In genomic region chr13:37816276-37816675, GRCh38 we compare ENCODE assay signal across 19 cellular contexts. TPM values are rescaled to one million over a fixed set of nuclear protein-coding genes. Genes with fewer than 3 reads are reported as not detected.
DNase-seq lines count a peak whose midpoint lies in the region; ATAC-seq and TF ChIP-seq lines count a peak whose summit lies in the region.
"Had no signal": no experiment of that assay in that cellular context is flagged by ENCODE, and none has a peak within 500 bp of the region (broad histone marks: within the 10 kb centered on the region; RNA-seq: fewer than 3 reads in every experiment).

No MANE protein-coding gene starts in this region.

- no peak for TF ChIP-seq CTCF in AG10803 (conservative IDR thresholded peaks at IDR 0.05; ENCODE audit: low read length)
- TF ChIP-seq CTCF in cardiac fibroblast (IDR thresholded peaks at IDR 0.05; ENCODE audit: low read depth, low read length) = no peak

- no peak overlapping the region for H3K4me3 ChIP-seq in AG10803 (ENCODE audit: low read length)
- H3K4me3 ChIP-seq in cardiac fibroblast (replicated peaks in 1 of 2; ENCODE audit: low read depth in 2 of 2, low read length in 2 of 2) = no peak overlapping the region
- H3K4me3 ChIP-seq: BLaER1 treated with 17β-estradiol and CSF1 and Interleukin-3, amounts not matched to agents 10 nM and 100 nM; GM23338 had no signal

- H3K4me1 Mint-ChIP-seq in activated T-cell treated with anti-CD3 and anti-CD28 coated beads, Interleukin-2, amount 50 U/mL, for 72 hours (ENCODE audit: low read depth) = no peaks in the 10 kb centered on the region
- H3K4me1 Mint-ChIP-seq: CD14-positive monocyte; CD8-positive, alpha-beta memory T cell; GM23338; H9 had no signal

- H3K36me3 Mint-ChIP-seq in activated T-cell treated with anti-CD3 and anti-CD28 coated beads, Interleukin-2, amount 50 U/mL, for 72 hours (ENCODE audit: insufficient read depth in 2 of 2) = peaks cover 0 to 2% of the 10 kb centered on the region in 2 donors
- H3K36me3 Mint-ChIP-seq: CD14-positive monocyte; CD8-positive, alpha-beta memory T cell had no signal

- DNase-seq in AG10803 (ENCODE audit: low read depth) = peak; percentile 8
- peak; percentile 38 for DNase-seq in HS-27A (ENCODE audit: low read depth)
- DNase-seq in cardiac fibroblast (ENCODE audit: low read depth in 2 of 2) = peak; percentile 6 to 51
- peak; percentile 13 for DNase-seq in iris pigment epithelial cell (ENCODE audit: low read depth)
- no peak for DNase-seq in activated T-cell treated with anti-CD3 and anti-CD28 coated beads, Interleukin-2, amount 50 U/mL, for 72 hours
- DNase-seq: AML-193; BE2C; CD4-positive, alpha-beta T cell; CD8-positive, alpha-beta memory T cell; DMS 273 treated with DMSO at 0.1 percent for 48 hours; DMS79; H9 had no signal

- no peaks in the 10 kb centered on the region for H3K27me3 Mint-ChIP-seq in activated T-cell treated with anti-CD3 and anti-CD28 coated beads, Interleukin-2, amount 50 U/mL, for 72 hours (ENCODE audit: low read depth)
- H3K27me3 Mint-ChIP-seq: CD4-positive, alpha-beta T cell; CD8-positive, alpha-beta memory T cell had no signal

- peaks cover 15 to 26% of the 10 kb centered on the region in 2 donors for H3K9me3 Mint-ChIP-seq in activated T-cell treated with anti-CD3 and anti-CD28 coated beads, Interleukin-2, amount 50 U/mL, for 72 hours

- no peak overlapping the region for H3K4me3 Mint-ChIP-seq in activated T-cell treated with anti-CD3 and anti-CD28 coated beads, Interleukin-2, amount 50 U/mL, for 72 hours
- H3K4me3 Mint-ChIP-seq: CD14-positive monocyte; CD4-positive, alpha-beta T cell; CD8-positive, alpha-beta memory T cell; GM23338; H9 had no signal

- ATAC-seq in HG03378 (IDR thresholded peaks at IDR 0.05; ENCODE audit: unreplicated experiment) (no peak), GM19395 (IDR thresholded peaks at IDR 0.05; ENCODE audit: unreplicated experiment) (no peak), GM21717 (IDR thresholded peaks at IDR 0.05; ENCODE audit: unreplicated experiment) (no peak)
- no peak for ATAC-seq in activated T-cell treated with anti-CD3 and anti-CD28 coated beads, Interleukin-2, amount 50 U/mL, for 72 hours (replicated peaks in 1 of 2)
- ATAC-seq: GM23338, HCT116 had no signal

- H3K27ac Mint-ChIP-seq in activated T-cell treated with anti-CD3 and anti-CD28 coated beads, Interleukin-2, amount 50 U/mL, for 72 hours = no peak overlapping the region
- H3K27ac Mint-ChIP-seq: CD14-positive monocyte; CD4-positive, alpha-beta T cell; CD8-positive, alpha-beta memory T cell; GM23338; H9 had no signal

RNA-seq across cellular contexts. Expression of gene TRPC4, which starts 53.3 kb away (rescaled TPM):
- not detected for total RNA-seq in activated T-cell treated with anti-CD3 and anti-CD28 coated beads, Interleukin-2, amount 50 U/mL, for 72 hours
- total RNA-seq: CD4-positive, alpha-beta T cell; CD8-positive, alpha-beta memory T cell had no signal

Comparison
In these comparisons a context has a peak if more than half of its experiments do, and no peak if none do; other contexts are left out.
1. DNase-seq: peak in AG10803 (single experiment), HS-27A (single experiment), cardiac fibroblast (2 of 2) and iris pigment epithelial cell (single experiment); none in activated T-cell treated with anti-CD3 and anti-CD28 coated beads, Interleukin-2, amount 50 U/mL, for 72 hours (0 of 2).